25 cellular contexts compared by ENCODE assay signal in the genomic region with DNA sequence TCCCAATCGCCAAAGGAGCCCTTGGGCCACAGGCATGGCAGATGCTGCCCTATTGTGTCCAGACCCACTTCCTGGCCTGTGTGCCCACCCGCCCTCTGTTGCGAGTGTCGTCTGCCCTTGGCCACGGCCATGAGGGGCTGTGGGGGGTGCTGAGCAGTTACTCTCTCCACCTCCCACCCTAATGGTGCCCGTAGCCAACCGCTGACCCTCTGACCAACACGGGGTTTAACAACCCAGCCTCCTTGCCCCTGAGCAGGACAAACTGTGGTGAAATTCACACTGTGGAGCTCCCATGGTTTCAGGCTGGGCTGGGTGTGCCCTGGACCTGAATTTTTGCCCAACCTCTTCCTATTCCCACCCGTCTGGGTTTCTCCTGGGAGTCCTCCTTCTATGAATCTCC.
"Had no signal": no experiment of that assay in that cellular context is flagged by ENCODE, and none has a peak within 500 bp of the region (broad histone marks: within the 10 kb centered on the region; RNA-seq: fewer than 3 reads in every experiment).

No MANE protein-coding gene starts in this region.

- H3K4me1 Mint-ChIP-seq: endodermal cell had no signal

- H3K9me3 ChIP-seq: esophagus muscularis mucosa, mucosa of descending colon, pancreas had no signal

- H3K9me3 Mint-ChIP-seq: endodermal cell; T-helper 1 cell treated with Interleukin-12 subunit alpha and Interleukin-12 subunit beta and Interleukin-4 antibody, amounts not matched to agents 30 μg/mL and 1 μg/mL, for 36 hours had no signal

- H3K27me3 ChIP-seq: brain microvascular endothelial cell, esophagus muscularis mucosa, foreskin keratinocyte, pancreas, tibial nerve had no signal

- H3K4me1 ChIP-seq: foreskin keratinocyte, heart right ventricle, left lung, pancreas had no signal

- H3K4me3 ChIP-seq: esophagus muscularis mucosa, heart right ventricle, left lung, lung, mucosa of descending colon, pancreas, psoas muscle, tibial nerve had no signal

- H3K4me3 Mint-ChIP-seq: activated CD4-positive, alpha-beta memory T cell treated with anti-CD3 and anti-CD28 coated beads, Interleukin-2, amount 10 ng/mL, durations not matched to agents 7 days and 5 days; activated CD4-positive, alpha-beta T cell treated with anti-CD3 and anti-CD28 coated beads, Interleukin-2, amount 10 ng/mL, durations not matched to agents 24 days and 14 days; activated CD8-positive, alpha-beta memory T cell treated with anti-CD3 and anti-CD28 coated beads, Interleukin-2, amount 10 ng/mL, durations not matched to agents 7 days and 5 days; activated naive CD8-positive, alpha-beta T cell treated with anti-CD3 and anti-CD28 coated beads, Interleukin-2, amount 10 ng/mL, durations not matched to agents 7 days and 5 days; endodermal cell; nephron progenitor cell; T-helper 1 cell treated with Interleukin-12 subunit alpha and Interleukin-12 subunit beta and Interleukin-4 antibody, amounts not matched to agents 30 μg/mL and 1 μg/mL, for 36 hours had no signal

- H3K36me3 Mint-ChIP-seq: activated CD8-positive, alpha-beta memory T cell treated with anti-CD3 and anti-CD28 coated beads, Interleukin-2, amount 10 ng/mL, durations not matched to agents 7 days and 5 days had no signal

- H3K27ac Mint-ChIP-seq: activated CD8-positive, alpha-beta memory T cell treated with anti-CD3 and anti-CD28 coated beads, Interleukin-2, amount 10 ng/mL, durations not matched to agents 7 days and 5 days had no signal

- ATAC-seq: activated CD8-positive, alpha-beta memory T cell treated with anti-CD3 and anti-CD28 coated beads, Interleukin-2, amount 10 ng/mL, durations not matched to agents 7 days and 5 days; foreskin keratinocyte; heart right ventricle; left lung; mucosa of descending colon; pancreas; psoas muscle had no signal

- DNase-seq: activated CD4-positive, alpha-beta memory T cell treated with anti-CD3 and anti-CD28 coated beads, Interleukin-2, amount 10 ng/mL, durations not matched to agents 7 days and 5 days; activated CD4-positive, alpha-beta T cell treated with anti-CD3 and anti-CD28 coated beads, Interleukin-2, amount 10 ng/mL, durations not matched to agents 24 days and 14 days; activated CD8-positive, alpha-beta memory T cell treated with anti-CD3 and anti-CD28 coated beads, Interleukin-2, amount 10 ng/mL, durations not matched to agents 7 days and 5 days; activated naive CD4-positive, alpha-beta T cell; activated naive CD8-positive, alpha-beta T cell treated with anti-CD3 and anti-CD28 coated beads, Interleukin-2, amount 10 ng/mL, durations not matched to agents 7 days and 5 days; activated T-cell treated with anti-CD3 and anti-CD28 coated beads, Interleukin-2, amount 50 U/mL, for 48 hours; amniotic stem cell; brain microvascular endothelial cell; endodermal cell; foreskin keratinocyte; heart right ventricle; left lung; mesendoderm; nephron progenitor cell; nucleus accumbens; psoas muscle; stimulated activated naive CD4-positive, alpha-beta T cell treated with Interleukin-2 at 50 U/mL for 16 hours; SW 1271; T-helper 9 cell had no signal

- H3K27ac ChIP-seq: brain microvascular endothelial cell, esophagus muscularis mucosa, foreskin keratinocyte, heart right ventricle, left lung, pancreas, psoas muscle, tibial nerve had no signal

- H3K36me3 ChIP-seq: brain microvascular endothelial cell, esophagus muscularis mucosa, heart right ventricle, left lung, pancreas, tibial nerve had no signal
